In the genomic region with DNA sequence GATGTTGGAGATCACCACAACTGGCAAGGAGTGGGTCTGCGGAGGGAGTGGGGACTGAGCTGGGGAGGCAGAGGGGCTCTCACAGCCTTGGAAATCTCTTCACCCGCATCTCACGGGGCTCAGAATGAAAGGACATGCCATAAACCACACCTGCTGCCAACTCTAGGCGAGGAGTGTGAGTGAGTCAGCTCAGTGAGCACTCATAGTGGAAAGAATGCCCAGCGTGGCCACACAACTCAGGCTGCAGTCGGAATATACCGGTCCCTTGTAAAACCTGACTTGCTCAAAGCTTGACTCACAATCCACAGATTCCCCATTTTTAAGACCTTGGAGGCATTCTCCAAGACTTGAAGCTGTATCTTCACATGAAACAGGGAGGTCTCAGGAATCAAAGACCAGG, we compare ENCODE assay signal across 9 cellular contexts. TPM values are rescaled to one million over a fixed set of nuclear protein-coding genes. Genes with fewer than 3 reads are reported as not detected.
DNase-seq lines count a peak whose midpoint lies in the region; ATAC-seq, FAIRE-seq and TF ChIP-seq lines count a peak whose summit lies in the region.
"Had no signal": no experiment of that assay in that cellular context is flagged by ENCODE, and none has a peak within 500 bp of the region (broad histone marks: within the 10 kb centered on the region; RNA-seq: fewer than 3 reads in every experiment).

No MANE protein-coding gene starts in this region.

- H3K9me2 ChIP-seq in MM.1S (replicated peaks; ENCODE audit: insufficient read depth, low read length) = no peaks in the 10 kb centered on the region

- no peaks in the 10 kb centered on the region for H3K79me2 ChIP-seq in fibroblast of lung (ENCODE audit: control insufficient read depth, insufficient read depth, low read length)
- H3K79me2 ChIP-seq in MM.1S (ENCODE audit: low read length) = no peaks in the 10 kb centered on the region

- no peak for TF ChIP-seq POLR2A in H54 (IDR thresholded peaks at IDR 0.05; ENCODE audit: low read depth, low read length)
- TF ChIP-seq POLR2A in sigmoid colon (IDR thresholded peaks at IDR 0.05) = no peak
- TF ChIP-seq POLR2A in right lobe of liver (IDR thresholded peaks at IDR 0.05) = no peak
- no peak for TF ChIP-seq POLR2A in GM12892 (IDR thresholded peaks at IDR 0.05; ENCODE audit: low read depth, low read length)

- H3K36me3 ChIP-seq in fibroblast of lung (ENCODE audit: control insufficient read depth, insufficient read depth, low read length) (peaks cover 21% of the 10 kb centered on the region), sigmoid colon (peaks cover 21 to 99% (median 37%) of the 10 kb centered on the region in 4 donors), MM.1S (replicated peaks; ENCODE audit: insufficient read depth, low read length) (no peaks in the 10 kb centered on the region), right lobe of liver (peaks cover 11 to 99% (median 63%) of the 10 kb centered on the region in 4 donors)

- H4K20me1 ChIP-seq in fibroblast of lung (ENCODE audit: control insufficient read depth, extremely low read depth, insufficient read depth, low read length) (no peaks in the 10 kb centered on the region), MM.1S (ENCODE audit: insufficient read depth, low read length) (no peaks in the 10 kb centered on the region)

- no peak overlapping the region for H2AFZ ChIP-seq in fibroblast of lung (ENCODE audit: low read length)
- H2AFZ ChIP-seq in MM.1S (ENCODE audit: low read length) = no peak overlapping the region

- TF ChIP-seq CTCF in fibroblast of lung (conservative IDR thresholded peaks at IDR 0.05 in 1 of 2, IDR thresholded peaks at IDR 0.05 in 1 of 2; ENCODE audit: low read depth in 1 of 2, low read length in 2 of 2) (no peak), sigmoid colon (IDR thresholded peaks at IDR 0.05) (peak in 1 of 4 experiments; percentile 13), MM.1S (IDR thresholded peaks at IDR 0.05; ENCODE audit: low read length) (no peak), right lobe of liver (IDR thresholded peaks at IDR 0.05) (no peak)

- H3K4me3 ChIP-seq in fibroblast of lung (replicated peaks in 1 of 4; ENCODE audit: control extremely low read depth in 1 of 4, insufficient read depth in 1 of 4, low read depth in 3 of 4, low read length in 4 of 4) = no peak overlapping the region
- no peak overlapping the region for H3K4me3 ChIP-seq in sigmoid colon
- no peak overlapping the region for H3K4me3 ChIP-seq in MM.1S (ENCODE audit: low read length)
- no peak overlapping the region for H3K4me3 ChIP-seq in right lobe of liver

- H3K4me1 ChIP-seq in fibroblast of lung (ENCODE audit: control insufficient read depth, extremely low read depth, insufficient read depth, low read length) = peaks cover 10% of the 10 kb centered on the region
- H3K4me1 ChIP-seq in sigmoid colon = peaks cover 0 to 42% (median 36%) of the 10 kb centered on the region in 4 donors
- H3K4me1 ChIP-seq in MM.1S (ENCODE audit: low read length) = no peaks in the 10 kb centered on the region
- no peaks in the 10 kb centered on the region for H3K4me1 ChIP-seq in right lobe of liver

- peak; percentile 43 for FAIRE-seq in H54 (lab: Jason Lieb, UNC)
- FAIRE-seq in GM12892 (lab: Jason Lieb, UNC) = no peak

- DNase-seq in H54 (ENCODE audit: insufficient read length, low spot score) = peak; percentile 89
- peak; percentile 81 for DNase-seq in T1000 (lab: John Stamatoyannopoulos, UW)
- peak; percentile 43 to 95 for DNase-seq in fibroblast of lung (ENCODE audit: low read depth in 2 of 2)
- peak; percentile 84 for DNase-seq in sigmoid colon
- no peak for DNase-seq in MM.1S
- no peak for DNase-seq in right lobe of liver
- no peak for DNase-seq in GM12892 (ENCODE audit: insufficient read length)
- DNase-seq: Right ventricle myocardium superior had no signal

- no peaks in the 10 kb centered on the region for H3F3A ChIP-seq in MM.1S (ENCODE audit: insufficient read depth, low read length)

- intact Hi-C loops in sigmoid colon (cut with DNase I) (no loop called here), right lobe of liver (cut with DNase I) (loop anchor here in 1 of 2 donors (10.0 kb wide), 1 partner anchor 190 kb away; no protein-coding TSS in a partner anchor)

- H3K27me3 ChIP-seq in fibroblast of lung (ENCODE audit: control insufficient read depth, insufficient read depth, low read length) = no peaks in the 10 kb centered on the region
- no peaks in the 10 kb centered on the region for H3K27me3 ChIP-seq in sigmoid colon
- H3K27me3 ChIP-seq in MM.1S (replicated peaks; ENCODE audit: insufficient read depth, low read length) = no peaks in the 10 kb centered on the region
- H3K27me3 ChIP-seq in right lobe of liver = no peaks in the 10 kb centered on the region

- peak in 1 of 4 donors; percentile 60 for TF ChIP-seq EP300 in sigmoid colon (IDR thresholded peaks at IDR 0.05)

- no peak overlapping the region for H3K9ac ChIP-seq in fibroblast of lung (ENCODE audit: insufficient read depth, low read length)
- H3K9ac ChIP-seq in MM.1S (ENCODE audit: low read length) = no peak overlapping the region

- 41 to 70% methylated on average over 7 of the region's 7 CpGs for WGBS in sigmoid colon, 2 donors
- WGBS in right lobe of liver (ENCODE audit: insufficient coverage, low coverage, low lambda C conversion rate, missing lambda C conversion rate) = 83% methylated on average over 2 of the region's 7 CpGs

- no peak for ATAC-seq in GM19463 (IDR thresholded peaks at IDR 0.05; ENCODE audit: unreplicated experiment)
- no peak for ATAC-seq in right lobe of liver

- peak overlapping the region; percentile 22 for H3K27ac ChIP-seq in fibroblast of lung (ENCODE audit: insufficient read depth, low read length)
- H3K27ac ChIP-seq in sigmoid colon = peak overlapping the region; percentile 63 to 81 (median 72)
- H3K27ac ChIP-seq in MM.1S (ENCODE audit: low read length) = no peak overlapping the region
- H3K27ac ChIP-seq in right lobe of liver = no peak overlapping the region

- no peaks in the 10 kb centered on the region for H3K9me3 ChIP-seq in fibroblast of lung (ENCODE audit: control insufficient read depth, insufficient read depth, low read depth, low read length)
- no peaks in the 10 kb centered on the region for H3K9me3 ChIP-seq in sigmoid colon
- H3K9me3 ChIP-seq in MM.1S (replicated peaks; ENCODE audit: insufficient read depth, low read length) = no peaks in the 10 kb centered on the region
- no peaks in the 10 kb centered on the region for H3K9me3 ChIP-seq in right lobe of liver

- H3K4me2 ChIP-seq in fibroblast of lung (ENCODE audit: extremely low read depth, insufficient read depth, low read length) (no peak overlapping the region), MM.1S (ENCODE audit: low read depth, low read length) (no peak overlapping the region)

RNA-seq across cellular contexts. Expression of gene STAT5A, which starts 36.7 kb away (rescaled TPM):
- total RNA-seq in fibroblast of lung (26.2 and 28.4 TPM in 2 replicates), sigmoid colon (10 to 100 TPM; 57.2 to 91.0 (median 80.8) TPM), right lobe of liver (10 to 100 TPM in 1 of 6 experiments, 1 to 10 TPM in 5; 4.8 to 11.5 (median 7.7) TPM)
- polyA plus RNA-seq in fibroblast of lung (5.5 and 6.9 TPM in 2 replicates), sigmoid colon (10 to 100 TPM in 2 of 3 donors, 1 to 10 TPM in 1; 7.4 to 39.2 (median 13.2) TPM)
- polyA plus RNA-seq in fibroblast of lung (2012) = 5.1 and 7.7 TPM in 2 replicates
- polyA minus RNA-seq in fibroblast of lung (ENCODE audit: low replicate concordance) = 16.8 and 37.8 TPM in 2 replicates
- polyA plus RNA-seq in GM12892 (2012; ENCODE audit: missing spikeins) = 48.4 TPM

RNA-seq across cellular contexts. Expression of gene STAT5B, which starts 48.8 kb away (rescaled TPM):
- 24.4 and 25.9 TPM in 2 replicates for total RNA-seq in fibroblast of lung
- 18.0 and 29.6 TPM in 2 replicates for polyA plus RNA-seq in fibroblast of lung
- 13.9 and 21.0 TPM in 2 replicates for polyA plus RNA-seq in fibroblast of lung (2012)
- polyA minus RNA-seq in fibroblast of lung (ENCODE audit: low replicate concordance) = 21.1 and 29.1 TPM in 2 replicates
- 100 to 1,000 TPM in 1 of 4 donors, 10 to 100 TPM in 3; 93.5 to 117 (median 98.4) TPM for total RNA-seq in sigmoid colon
- 10 to 100 TPM; 11.3 to 37.5 (median 13.2) TPM for polyA plus RNA-seq in sigmoid colon
- 10 to 100 TPM; 21.2 to 29.0 (median 26.7) TPM for total RNA-seq in right lobe of liver
- 40.7 TPM for polyA plus RNA-seq in GM12892 (2012; ENCODE audit: missing spikeins)

Comparison
In these comparisons a context has a peak if more than half of its experiments do, and no peak if none do; other contexts are left out.
1. DNase-seq: peak in H54 (single experiment), T1000 (single experiment), fibroblast of lung (2 of 2) and sigmoid colon (single experiment); none in MM.1S (single experiment), right lobe of liver (0 of 3) and GM12892 (single experiment).
2. H3K27ac ChIP-seq: peak in fibroblast of lung (single experiment) and sigmoid colon (4 of 4); none in MM.1S (single experiment) and right lobe of liver (0 of 3).